8 cellular contexts compared by ENCODE assay signal in genomic region chr7:28078036-28078901, GRCh38.
DNase-seq lines count a peak whose midpoint lies in the region; ATAC-seq and FAIRE-seq lines count a peak whose summit lies in the region.

No MANE protein-coding gene starts in this region.

- DNase-seq in DMS 273 treated with DMSO at 0.1 percent for 48 hours (lab: John Stamatoyannopoulos, UW) (peak; percentile 14), RCC 7860 (ENCODE audit: low spot score) (peak; percentile 46), left ventricle myocardium superior (peak; percentile 39)
- DNase-seq in activated naive CD4-positive, alpha-beta T cell treated with Interleukin-2 at 50 U/mL for 16 hours, result peak; percentile 52
- DNase-seq in stimulated activated CD4-positive, alpha-beta T cell treated with anti-CD3 and anti-CD28 coated beads, Interleukin-12 subunit alpha, Interleukin-12 subunit beta, amount 100 ng/mL, for 48 hours (ENCODE audit: low read depth in 2 of 3, low spot score in 1 of 3), result peak; percentile 24 to 58 (median 29)
- DNase-seq in effector CD8-positive, alpha-beta T cell (lab: John Stamatoyannopoulos, UW), result no peak

- intact Hi-C loops in left ventricle myocardium superior (cut with micrococcal nuclease), result no loop called here

- FAIRE-seq in RCC 7860 (lab: Jason Lieb, UNC), result peak; percentile 76

- peak; percentile 40 for ATAC-seq in HG03520 (IDR thresholded peaks at IDR 0.05; ENCODE audit: unreplicated experiment)
- ATAC-seq in left ventricle myocardium superior, result peak; percentile 46
- no peak for ATAC-seq in GM21723 (IDR thresholded peaks at IDR 0.05; ENCODE audit: unreplicated experiment)
